Comparison of ENCODE assay signal across 11 cellular contexts in the genomic region with DNA sequence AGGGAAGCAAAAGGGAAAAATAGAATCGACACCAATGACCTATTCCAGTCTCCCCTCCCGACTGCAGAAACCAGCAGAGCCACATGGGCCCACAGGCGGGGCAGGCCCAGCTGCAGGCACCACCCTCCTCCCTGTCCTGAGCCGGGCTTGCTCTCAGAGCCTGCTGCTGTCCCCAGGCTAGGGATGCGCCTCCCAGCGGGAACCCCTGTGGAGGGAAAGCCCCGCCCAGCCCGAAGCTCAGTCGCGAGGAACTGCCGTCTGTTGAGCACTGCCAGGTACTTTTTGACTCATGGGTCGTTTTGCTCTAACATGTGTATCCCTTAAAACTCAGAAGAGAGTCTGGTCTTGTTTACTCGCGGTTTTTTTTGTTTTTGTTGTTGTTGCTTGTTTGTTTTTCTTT.
A peak's percentile ranks its signal among the peaks of the same experiment; 100 is the strongest.
DNase-seq lines count a peak whose midpoint lies in the region; ATAC-seq and TF ChIP-seq lines count a peak whose summit lies in the region.
"Had no signal": no experiment of that assay in that cellular context is flagged by ENCODE, and none has a peak within 500 bp of the region (broad histone marks: within the 10 kb centered on the region; RNA-seq: fewer than 3 reads in every experiment).

No MANE protein-coding gene starts in this region.

- H2AFZ ChIP-seq in osteoblast (ENCODE audit: low read length), result no peak overlapping the region

- TF ChIP-seq CTCF in osteoblast (IDR thresholded peaks at IDR 0.05; ENCODE audit: extremely low read depth, low read depth, low read length) (no peak), CD14-positive monocyte (IDR thresholded peaks at IDR 0.05) (no peak)

- H3K27me3 Mint-ChIP-seq in CD14-positive monocyte (ENCODE audit: low read depth in 3 of 3), result peaks cover 4 to 19% (median 4%) of the 10 kb centered on the region in 3 donors

- ATAC-seq in HG02884 (IDR thresholded peaks at IDR 0.05; ENCODE audit: unreplicated experiment) (no peak), HG03354 (IDR thresholded peaks at IDR 0.05; ENCODE audit: poor library complexity, severe bottlenecking, unreplicated experiment) (no peak)

- peak; percentile 93 for DNase-seq in ELF-1 (ENCODE audit: low read depth, low spot score)
- peak; percentile 34 for DNase-seq in NCI-H774 (lab: John Stamatoyannopoulos, UW)
- peak; percentile 6 for DNase-seq in glomerular visceral epithelial cell (ENCODE audit: extremely low spot score)
- DNase-seq in osteoblast (ENCODE audit: insufficient read length, low spot score, missing footprints), result peak; percentile 60
- DNase-seq in NCI-H2227 (lab: John Stamatoyannopoulos, UW; ENCODE audit: unreplicated experiment), result no peak
- no peak for DNase-seq in CD14-positive monocyte (ENCODE audit: low spot score)
- DNase-seq: NCI-H1436 treated with DMSO at 0.1 percent for 48 hours had no signal

- H3K27ac ChIP-seq in osteoblast (ENCODE audit: low read depth, low read length), result no peak overlapping the region
- H3K27ac ChIP-seq: ovary had no signal

- H3K27ac Mint-ChIP-seq in CD14-positive monocyte, result no peak overlapping the region

- H3K9me3 Mint-ChIP-seq in CD14-positive monocyte, result peaks cover 2 to 19% (median 9%) of the 10 kb centered on the region in 7 donors

- no peaks in the 10 kb centered on the region for H3K36me3 Mint-ChIP-seq in CD14-positive monocyte

- H4K20me1 ChIP-seq in osteoblast (ENCODE audit: insufficient read depth, low read length), result no peaks in the 10 kb centered on the region

- intact Hi-C loops in CD14-positive monocyte (cut with micrococcal nuclease), result no loop called here

- H3K4me3 ChIP-seq in osteoblast (ENCODE audit: insufficient read depth, low read length), result no peak overlapping the region
- H3K4me3 ChIP-seq: HAP-1, ovary had no signal

- no peak overlapping the region for H3K4me3 Mint-ChIP-seq in CD14-positive monocyte

- peaks cover 5% of the 10 kb centered on the region for H3K4me1 Mint-ChIP-seq in CD14-positive monocyte

- no peaks in the 10 kb centered on the region for H3K4me1 ChIP-seq in osteoblast (ENCODE audit: insufficient read depth, low read length)
- H3K4me1 ChIP-seq: HAP-1 had no signal

- no peaks in the 10 kb centered on the region for H3K9me3 ChIP-seq in osteoblast (ENCODE audit: low read depth, low read length)
- H3K9me3 ChIP-seq: HAP-1 had no signal

- no peaks in the 10 kb centered on the region for H3K36me3 ChIP-seq in osteoblast (ENCODE audit: insufficient read depth, low read length)
- H3K36me3 ChIP-seq: HAP-1, ovary had no signal

- peaks cover 19% of the 10 kb centered on the region for H3K27me3 ChIP-seq in osteoblast (ENCODE audit: insufficient read depth, low read length)
- H3K27me3 ChIP-seq: ovary had no signal

- no peaks in the 10 kb centered on the region for H3K79me2 ChIP-seq in osteoblast (ENCODE audit: insufficient read depth, low read length)

- H3K4me2 ChIP-seq in osteoblast (ENCODE audit: insufficient read depth, low read length), result no peak overlapping the region

Comparison
In these comparisons a context has a peak if more than half of its experiments do, and no peak if none do; other contexts are left out.
1. DNase-seq: peak in ELF-1 (single experiment), NCI-H774 (single experiment), glomerular visceral epithelial cell (single experiment) and osteoblast (single experiment); none in NCI-H2227 (single experiment) and CD14-positive monocyte (single experiment).